Comparison of ENCODE assay signal across 8 cellular contexts in genomic region chr11:122697636-122698167, GRCh38. TPM values are rescaled to one million over a fixed set of nuclear protein-coding genes. Genes with fewer than 3 reads are reported as not detected.
A peak's percentile ranks its signal among the peaks of the same experiment; 100 is the strongest.
DNase-seq lines count a peak whose midpoint lies in the region; ATAC-seq, FAIRE-seq and TF ChIP-seq lines count a peak whose summit lies in the region.

No MANE protein-coding gene starts in this region.

- H3K27ac Mint-ChIP-seq in activated T-cell treated with anti-CD3 and anti-CD28 coated beads, Interleukin-2, amount 50 U/mL, for 72 hours: peak overlapping the region; percentile 43
- peak overlapping the region; percentile 65 to 85 for H3K27ac Mint-ChIP-seq in natural killer cell
- no peak overlapping the region for H3K27ac Mint-ChIP-seq in nephron progenitor cell

- H3K27me3 Mint-ChIP-seq in activated T-cell treated with anti-CD3 and anti-CD28 coated beads, Interleukin-2, amount 50 U/mL, for 72 hours (ENCODE audit: low read depth): no peaks in the 10 kb centered on the region
- H3K27me3 Mint-ChIP-seq in natural killer cell (ENCODE audit: low read depth in 2 of 2): no peaks in the 10 kb centered on the region
- H3K27me3 Mint-ChIP-seq in nephron progenitor cell (ENCODE audit: low read depth, poor library complexity): peaks cover 11% of the 10 kb centered on the region

- no peak; the same call in 1 of the 2 replicates for TF ChIP-seq POLR2A in GM12891 (IDR thresholded peaks at IDR 0.05; ENCODE audit: low read depth, low read length)

- peak overlapping the region; percentile 60 to 78 for H3K4me3 Mint-ChIP-seq in activated T-cell treated with anti-CD3 and anti-CD28 coated beads, Interleukin-2, amount 50 U/mL, for 72 hours
- H3K4me3 Mint-ChIP-seq in natural killer cell (peak overlapping the region; percentile 73), nephron progenitor cell (no peak overlapping the region)

- H3K4me1 Mint-ChIP-seq in activated T-cell treated with anti-CD3 and anti-CD28 coated beads, Interleukin-2, amount 50 U/mL, for 72 hours (ENCODE audit: low read depth): peaks cover 86% of the 10 kb centered on the region
- H3K4me1 Mint-ChIP-seq in natural killer cell (peaks cover 35 to 46% of the 10 kb centered on the region in 2 donors), nephron progenitor cell (peaks cover 21% of the 10 kb centered on the region)

- peak; percentile 48 for DNase-seq in GM12891 (ENCODE audit: insufficient read length, low spot score)
- DNase-seq in LHCN-M2 (ENCODE audit: low read depth): peak; percentile 59
- peak; percentile 30 to 41 for DNase-seq in activated T-cell treated with anti-CD3 and anti-CD28 coated beads, Interleukin-2, amount 50 U/mL, for 72 hours
- no peak for DNase-seq in natural killer cell
- DNase-seq in cortex of kidney (lab: John Stamatoyannopoulos, UW): no peak
- DNase-seq in nephron progenitor cell: no peak
- DNase-seq in NCI-H1417 treated with DMSO at 0.1 percent for 48 hours (lab: John Stamatoyannopoulos, UW): no peak

- H3K9me3 Mint-ChIP-seq in activated T-cell treated with anti-CD3 and anti-CD28 coated beads, Interleukin-2, amount 50 U/mL, for 72 hours: no peaks in the 10 kb centered on the region
- H3K9me3 Mint-ChIP-seq in natural killer cell: no peaks in the 10 kb centered on the region
- no peaks in the 10 kb centered on the region for H3K9me3 Mint-ChIP-seq in nephron progenitor cell

- ATAC-seq in GM21717 (IDR thresholded peaks at IDR 0.05; ENCODE audit: unreplicated experiment) (peak; percentile 92), natural killer cell (peak; percentile 57 to 77 (median 67))
- ATAC-seq in activated T-cell treated with anti-CD3 and anti-CD28 coated beads, Interleukin-2, amount 50 U/mL, for 72 hours (replicated peaks in 1 of 2): peak; percentile 84 to 88

- peak; percentile 97 for FAIRE-seq in GM12891 (lab: Jason Lieb, UNC)

- no peak for TF ChIP-seq CTCF in natural killer cell (IDR thresholded peaks at IDR 0.05)
- TF ChIP-seq CTCF in nephron progenitor cell (IDR thresholded peaks at IDR 0.05): no peak

- peaks cover 0 to 6% of the 10 kb centered on the region in 2 donors for H3K36me3 Mint-ChIP-seq in activated T-cell treated with anti-CD3 and anti-CD28 coated beads, Interleukin-2, amount 50 U/mL, for 72 hours (ENCODE audit: insufficient read depth in 2 of 2)
- no peaks in the 10 kb centered on the region for H3K36me3 Mint-ChIP-seq in natural killer cell
- H3K36me3 Mint-ChIP-seq in nephron progenitor cell (ENCODE audit: low read depth): peaks cover 5% of the 10 kb centered on the region

- intact Hi-C loops in natural killer cell (cut with micrococcal nuclease): loop anchor here (2.0 to 5.0 kb wide), 2 partner anchors 19 to 40 kb away; partner anchors contain the start of gene UBASH3B

TF ChIP-seq in GM12891, 5 proteins besides CTCF, POLR2A, EP300 and RAD21:
- TF ChIP-seq SPI1 (IDR thresholded peaks at IDR 0.05; ENCODE audit: low read depth, low read length) (peak; percentile 81), TAF1 (IDR thresholded peaks at IDR 0.05; ENCODE audit: low read depth, low read length) (no peak), POU2F2 (IDR thresholded peaks at IDR 0.05; ENCODE audit: low read depth, low read length) (no peak), PAX5 (IDR thresholded peaks at IDR 0.05; ENCODE audit: insufficient read depth, low read length, severe bottlenecking) (peak; percentile 70)
TF ChIP-seq in GM12891: peak in this region for 2.

RNA-seq across cellular contexts. Expression of gene UBASH3B, which starts 42.2 kb away (rescaled TPM):
- 11.1 TPM for polyA plus RNA-seq in GM12891 (2012; ENCODE audit: low read depth, missing spikeins)
- total RNA-seq in LHCN-M2 (2014; rRNA removed) (8.0 and 12.8 TPM in 2 replicates), natural killer cell (10 to 100 TPM; 28.7 to 33.9 (median 33.5) TPM)
- 10.6 TPM for polyA plus RNA-seq in LHCN-M2 (2012)
- total RNA-seq in activated T-cell treated with anti-CD3 and anti-CD28 coated beads, Interleukin-2, amount 50 U/mL, for 72 hours: 10 to 100 TPM in 1 of 2 donors, 1 to 10 TPM in 1; 6.9 to 18.5 TPM

Comparison
In these comparisons a context has a peak if more than half of its experiments do, and no peak if none do; other contexts are left out.
1. DNase-seq: peak in GM12891 (single experiment), LHCN-M2 (single experiment) and activated T-cell treated with anti-CD3 and anti-CD28 coated beads, Interleukin-2, amount 50 U/mL, for 72 hours (2 of 2); none in natural killer cell (single experiment), cortex of kidney (single experiment), nephron progenitor cell (single experiment) and NCI-H1417 treated with DMSO at 0.1 percent for 48 hours (single experiment).
2. Peak in every context shown above with its lines, with median percentiles within 50 percentile points of each other: ATAC-seq.